8 cellular contexts compared by ENCODE assay signal in genomic region chr22:20020533-20021195, GRCh38. TPM values are rescaled to one million over a fixed set of nuclear protein-coding genes. Genes with fewer than 3 reads are reported as not detected.
DNase-seq lines count a peak whose midpoint lies in the region; ATAC-seq and TF ChIP-seq lines count a peak whose summit lies in the region.

TSS of gene TANGO2 (plus strand) at chr22:20021110. CDS start at chr22:20036799, 15,689 bp downstream.

- ATAC-seq in GM23338 (peak; percentile 77), RWPE2 (ENCODE audit: low read depth) (peak; percentile 90)
- peak; percentile 95 for ATAC-seq in stimulated activated naive CD8-positive, alpha-beta T cell treated with anti-CD3 and anti-CD28 coated beads, Interleukin-15, Interleukin-2, amounts not matched to agents 100 U/mL and 50 U/mL, for 24 hours

- no peaks in the 10 kb centered on the region for H4K20me1 ChIP-seq in GM23338 (replicated peaks; ENCODE audit: insufficient read depth)

- H3K27ac ChIP-seq in GM23338 (ENCODE audit: low read depth) (no peak within 1 kb of the TSS), RWPE2 (ENCODE audit: poor library complexity, severe bottlenecking) (no peak within 1 kb of the TSS)

- H3K4me3 Mint-ChIP-seq in GM23338 (peak within 1 kb of the TSS; percentile 91), nephron (peak within 1 kb of the TSS; percentile 84 to 92 (median 90))
- H3K4me3 Mint-ChIP-seq in activated T-helper 2 cell treated with anti-CD3 and anti-CD28 coated beads, Interferon-gamma antibody, Interleukin-2, Interleukin-4, amounts not matched to agents 10 μg/mL and 5 μg/mL and 100 μg/mL, durations not matched to agents 14 hours and 24 hours and 36 hours (ENCODE audit: low read depth) = peak within 1 kb of the TSS; percentile 91

- H3F3A ChIP-seq in GM23338 (replicated peaks; ENCODE audit: low read depth) = no peaks in the 10 kb centered on the region

- TF ChIP-seq CTCF in GM23338 (conservative IDR thresholded peaks at IDR 0.05; ENCODE audit: low read depth in 2 of 2) (no peak), RWPE2 (IDR thresholded peaks at IDR 0.05; ENCODE audit: poor library complexity, severe bottlenecking) (no peak), fibroblast of pulmonary artery (IDR thresholded peaks at IDR 0.05; ENCODE audit: low read length, missing control alignments) (no peak), nephron (IDR thresholded peaks at IDR 0.05; ENCODE audit: unreplicated experiment in 3 of 3) (no peak)

- DNase-seq in DMS79 (lab: John Stamatoyannopoulos, UW) = peak; percentile 28
- peak; percentile 94 for DNase-seq in GM23338 (ENCODE audit: low spot score)
- DNase-seq in LHCN-M2 (ENCODE audit: low read depth) = peak; percentile 82
- peak; percentile 82 for DNase-seq in RWPE2 (ENCODE audit: low spot score)
- peak; percentile 91 for DNase-seq in activated T-helper 2 cell treated with anti-CD3 and anti-CD28 coated beads, Interferon-gamma antibody, Interleukin-2, Interleukin-4, amounts not matched to agents 10 μg/mL and 5 μg/mL and 100 μg/mL, durations not matched to agents 14 hours and 24 hours and 36 hours (ENCODE audit: low spot score)
- peak; percentile 87 for DNase-seq in fibroblast of pulmonary artery (ENCODE audit: low read depth)
- peak; percentile 96 for DNase-seq in stimulated activated naive CD8-positive, alpha-beta T cell treated with anti-CD3 and anti-CD28 coated beads, Interleukin-15, Interleukin-2, amounts not matched to agents 100 U/mL and 50 U/mL, for 24 hours

- no peaks in the 10 kb centered on the region for H3K36me3 ChIP-seq in GM23338 (ENCODE audit: insufficient read depth)
- no peaks in the 10 kb centered on the region for H3K36me3 ChIP-seq in RWPE2 (ENCODE audit: low read depth)

- no peaks in the 10 kb centered on the region for H3K9me3 Mint-ChIP-seq in GM23338
- H3K9me3 Mint-ChIP-seq in activated T-helper 2 cell treated with anti-CD3 and anti-CD28 coated beads, Interferon-gamma antibody, Interleukin-2, Interleukin-4, amounts not matched to agents 10 μg/mL and 5 μg/mL and 100 μg/mL, durations not matched to agents 14 hours and 24 hours and 36 hours = no peaks in the 10 kb centered on the region
- H3K9me3 Mint-ChIP-seq in nephron = no peaks in the 10 kb centered on the region

- H3K9me3 ChIP-seq in RWPE2 (ENCODE audit: severe bottlenecking) = no peaks in the 10 kb centered on the region

- H3K27me3 ChIP-seq in GM23338 (ENCODE audit: insufficient read depth) (peaks cover 39% of the 10 kb centered on the region), RWPE2 (ENCODE audit: insufficient read depth, poor library complexity, severe bottlenecking) (no peaks in the 10 kb centered on the region)

- H2AFZ ChIP-seq in GM23338 = peak within 1 kb of the TSS; percentile 91

- H3K4me3 ChIP-seq in GM23338 = peak within 1 kb of the TSS; percentile 89
- peak within 1 kb of the TSS; percentile 86 for H3K4me3 ChIP-seq in RWPE2 (ENCODE audit: severe bottlenecking)
- H3K4me3 ChIP-seq in fibroblast of pulmonary artery (replicated peaks; ENCODE audit: low read depth, low read length) = peak within 1 kb of the TSS; percentile 92

- peaks cover 42% of the 10 kb centered on the region for H3K27me3 Mint-ChIP-seq in GM23338 (ENCODE audit: insufficient read depth, low read depth, poor library complexity)
- H3K27me3 Mint-ChIP-seq in activated T-helper 2 cell treated with anti-CD3 and anti-CD28 coated beads, Interferon-gamma antibody, Interleukin-2, Interleukin-4, amounts not matched to agents 10 μg/mL and 5 μg/mL and 100 μg/mL, durations not matched to agents 14 hours and 24 hours and 36 hours (ENCODE audit: low read depth) = peaks cover 8% of the 10 kb centered on the region
- peaks cover 46% of the 10 kb centered on the region for H3K27me3 Mint-ChIP-seq in nephron (ENCODE audit: low read depth)

- H3K27ac Mint-ChIP-seq in GM23338 = no peak within 1 kb of the TSS
- peak within 1 kb of the TSS; percentile 80 for H3K27ac Mint-ChIP-seq in activated T-helper 2 cell treated with anti-CD3 and anti-CD28 coated beads, Interferon-gamma antibody, Interleukin-2, Interleukin-4, amounts not matched to agents 10 μg/mL and 5 μg/mL and 100 μg/mL, durations not matched to agents 14 hours and 24 hours and 36 hours
- no peak within 1 kb of the TSS for H3K27ac Mint-ChIP-seq in nephron

- no peaks in the 10 kb centered on the region for H3K79me2 ChIP-seq in GM23338 (replicated peaks; ENCODE audit: insufficient read depth)

- H3K9me2 ChIP-seq in GM23338 (ENCODE audit: insufficient read depth) = no peaks in the 10 kb centered on the region

- H3K4me1 Mint-ChIP-seq in GM23338 (peaks cover 9% of the 10 kb centered on the region), nephron (peaks cover 9% of the 10 kb centered on the region)
- peaks cover 17% of the 10 kb centered on the region for H3K4me1 Mint-ChIP-seq in activated T-helper 2 cell treated with anti-CD3 and anti-CD28 coated beads, Interferon-gamma antibody, Interleukin-2, Interleukin-4, amounts not matched to agents 10 μg/mL and 5 μg/mL and 100 μg/mL, durations not matched to agents 14 hours and 24 hours and 36 hours (ENCODE audit: low read depth)

- intact Hi-C loops in activated T-helper 2 cell treated with anti-CD3 and anti-CD28 coated beads, Interferon-gamma antibody, Interleukin-2, Interleukin-4, amounts not matched to agents 10 μg/mL and 5 μg/mL and 100 μg/mL, durations not matched to agents 14 hours and 24 hours and 36 hours (cut with micrococcal nuclease) = loop anchor here (2.0 to 10.0 kb wide), 2 partner anchors 64 to 96 kb away; partner anchors contain the start of genes DGCR8, RANBP1 and TRMT2A

- peaks cover 12% of the 10 kb centered on the region; the same call in 1 of the 2 replicates for H3K4me1 ChIP-seq in GM23338 (ENCODE audit: insufficient read depth)
- no peaks in the 10 kb centered on the region for H3K4me1 ChIP-seq in RWPE2 (ENCODE audit: insufficient read depth, poor library complexity, severe bottlenecking)

- H3K36me3 Mint-ChIP-seq in GM23338 (ENCODE audit: low read depth) = no peaks in the 10 kb centered on the region
- peaks cover 7% of the 10 kb centered on the region for H3K36me3 Mint-ChIP-seq in activated T-helper 2 cell treated with anti-CD3 and anti-CD28 coated beads, Interferon-gamma antibody, Interleukin-2, Interleukin-4, amounts not matched to agents 10 μg/mL and 5 μg/mL and 100 μg/mL, durations not matched to agents 14 hours and 24 hours and 36 hours (ENCODE audit: low read depth)
- H3K36me3 Mint-ChIP-seq in nephron (ENCODE audit: low read depth) = no peaks in the 10 kb centered on the region

- H3K4me2 ChIP-seq in GM23338 = peak within 1 kb of the TSS; percentile 95

TF ChIP-seq in GM23338, 12 proteins besides CTCF, POLR2A, EP300 and RAD21:
- TF ChIP-seq EZH2phosphoT487 (IDR thresholded peaks at IDR 0.05; ENCODE audit: unreplicated experiment) = no peak
- 0 out of 2 replicates have a peak, but pooled peaks have one; percentile 48 for TF ChIP-seq CREB1 (CRISPR knock-in tag; IDR thresholded peaks at IDR 0.05; ENCODE audit: low read depth)
- peak; percentile 65 for TF ChIP-seq POLR2AphosphoS5 (IDR thresholded peaks at IDR 0.05; ENCODE audit: low read depth)
TF ChIP-seq in GM23338: peak in this region for 2.

RNA-seq across cellular contexts. Expression of gene TANGO2, which starts in this region (rescaled TPM):
- 15.0 and 20.2 TPM in 2 replicates for total RNA-seq in GM23338 (2014; rRNA removed; shearing (Covaris generic))
- polyA plus RNA-seq in GM23338 (2016; fragmentation: Nextera tagmentation; extraction: Ambion mirVana) = 6.7 and 6.9 TPM in 2 replicates
- total RNA-seq in LHCN-M2 (2014; rRNA removed) = 24.0 and 30.8 TPM in 2 replicates
- 30.3 TPM for polyA plus RNA-seq in LHCN-M2 (2012)
- total RNA-seq in activated T-helper 2 cell treated with anti-CD3 and anti-CD28 coated beads, Interferon-gamma antibody, Interleukin-2, Interleukin-4, amounts not matched to agents 10 μg/mL and 5 μg/mL and 100 μg/mL, durations not matched to agents 14 hours and 24 hours and 36 hours = 27.4 and 30.0 TPM in 2 replicates

Comparison
In these comparisons a context has a peak if more than half of its experiments do, and no peak if none do; other contexts are left out.
1. DNase-seq: peak in every context shown above with its lines; median percentile 96 in stimulated activated naive CD8-positive, alpha-beta T cell treated with anti-CD3 and anti-CD28 coated beads, Interleukin-15, Interleukin-2, amounts not matched to agents 100 U/mL and 50 U/mL, for 24 hours; 94 in GM23338; 91 in activated T-helper 2 cell treated with anti-CD3 and anti-CD28 coated beads, Interferon-gamma antibody, Interleukin-2, Interleukin-4, amounts not matched to agents 10 μg/mL and 5 μg/mL and 100 μg/mL, durations not matched to agents 14 hours and 24 hours and 36 hours; 87 in fibroblast of pulmonary artery; 82 in LHCN-M2; 82 in RWPE2; 28 in DMS79.